In the genomic region with DNA sequence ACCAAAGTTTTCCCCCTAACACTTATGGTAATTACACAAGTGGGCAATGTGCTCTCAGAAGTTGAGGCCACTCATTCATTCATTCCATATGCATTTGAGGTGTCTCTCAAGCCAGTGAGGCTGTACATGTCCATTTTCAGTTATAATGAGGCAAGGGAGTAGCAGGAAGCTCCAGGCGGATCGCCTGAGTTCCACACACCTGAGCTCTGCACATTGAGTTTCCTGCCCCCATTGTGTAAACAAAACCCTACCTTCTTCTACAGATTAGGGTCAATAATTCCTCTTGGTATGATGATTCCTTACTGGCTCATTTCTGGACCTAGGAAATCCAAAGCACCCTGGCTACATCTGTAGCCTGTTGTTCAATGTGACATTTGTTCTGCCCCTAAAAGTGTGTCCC, we compare ENCODE assay signal across 28 cellular contexts.
DNase-seq lines count a peak whose midpoint lies in the region; ATAC-seq, FAIRE-seq and TF ChIP-seq lines count a peak whose summit lies in the region.
"Had no signal": no experiment of that assay in that cellular context is flagged by ENCODE, and none has a peak within 500 bp of the region (broad histone marks: within the 10 kb centered on the region; RNA-seq: fewer than 3 reads in every experiment).

No MANE protein-coding gene starts in this region.

- intact Hi-C loops in colonic mucosa (cut with DNase I) (no loop called here), mucosa of descending colon (cut with DNase I, micrococcal nuclease) (no loop called here), Calu3 (cut with micrococcal nuclease; ENCODE audit: unreplicated experiment) (no loop called here)

- CTCF ChIA-PET in Calu3 (lab: Charles Lee) = no interaction called here

- H3K4me3 ChIP-seq in colonic mucosa = no peak overlapping the region
- no peak overlapping the region for H3K4me3 ChIP-seq in mucosa of descending colon
- no peak overlapping the region for H3K4me3 ChIP-seq in small intestine (ENCODE audit: low read depth in 1 of 2, low read length in 2 of 2)
- H3K4me3 ChIP-seq: BLaER1, GM12878 had no signal

- no peaks in the 10 kb centered on the region for H3K9me3 ChIP-seq in colonic mucosa
- H3K9me3 ChIP-seq in mucosa of descending colon = no peaks in the 10 kb centered on the region
- H3K9me3 ChIP-seq in small intestine (ENCODE audit: control insufficient read depth, low read depth) = no peaks in the 10 kb centered on the region
- H3K9me3 ChIP-seq: BE2C, BLaER1, Caco-2 had no signal

- FAIRE-seq in small intestine (lab: Jason Lieb, UNC) = no peak
- FAIRE-seq: A204.1, GM12878, GM12892, GM18507 had no signal

- BruUV-seq in Calu3 (replicated peaks; lab: Mats Ljungman, UMichigan) = no TSS peak

- WGBS in small intestine, 3 donors = 23 to 60% (median 47%) methylated on average over 2 of the region's 2 CpGs

- no peak overlapping the region for H3K27ac Mint-ChIP-seq in Calu3 (ENCODE audit: unreplicated experiment)
- H3K27ac Mint-ChIP-seq: CD14-positive monocyte; CD4-positive, alpha-beta T cell; CD8-positive, alpha-beta T cell had no signal

- no peak overlapping the region for H3K4me3 Mint-ChIP-seq in Calu3 (ENCODE audit: low read depth, unreplicated experiment)
- H3K4me3 Mint-ChIP-seq: CD14-positive monocyte; CD4-positive, alpha-beta T cell; CD8-positive, alpha-beta T cell had no signal

- H3K36me3 ChIP-seq in colonic mucosa = no peaks in the 10 kb centered on the region
- no peaks in the 10 kb centered on the region for H3K36me3 ChIP-seq in mucosa of descending colon (ENCODE audit: low read depth)
- H3K36me3 ChIP-seq in small intestine (ENCODE audit: control insufficient read depth in 2 of 2, insufficient read depth in 2 of 2, low read length in 2 of 2) = no peaks in the 10 kb centered on the region
- H3K36me3 ChIP-seq: BE2C, BLaER1 had no signal

- no peaks in the 10 kb centered on the region for H3K36me3 Mint-ChIP-seq in Calu3 (ENCODE audit: insufficient read depth, unreplicated experiment)
- H3K36me3 Mint-ChIP-seq: CD14-positive monocyte; CD8-positive, alpha-beta T cell had no signal

- H3K27me3 ChIP-seq in colonic mucosa (no peaks in the 10 kb centered on the region), small intestine (ENCODE audit: control insufficient read depth in 2 of 2, insufficient read depth in 2 of 2, low read length in 2 of 2) (no peaks in the 10 kb centered on the region)
- H3K27me3 ChIP-seq: BE2C, BLaER1 had no signal

- peaks cover 16% of the 10 kb centered on the region for H3K9me3 Mint-ChIP-seq in Calu3 (ENCODE audit: low read depth, unreplicated experiment)
- H3K9me3 Mint-ChIP-seq: CD8-positive, alpha-beta T cell had no signal

- no peak for TF ChIP-seq CTCF in colonic mucosa (IDR thresholded peaks at IDR 0.05)
- no peak for TF ChIP-seq CTCF in mucosa of descending colon (IDR thresholded peaks at IDR 0.05)
- TF ChIP-seq CTCF in Calu3 (IDR thresholded peaks at IDR 0.05; ENCODE audit: unreplicated experiment) = no peak

- no peak overlapping the region for H3K9ac ChIP-seq in colonic mucosa (ENCODE audit: low read depth in 2 of 2, low read length in 2 of 2)
- H3K9ac ChIP-seq: BLaER1 had no signal

- no peaks in the 10 kb centered on the region for H3K4me1 Mint-ChIP-seq in Calu3 (ENCODE audit: low read depth, unreplicated experiment)
- H3K4me1 Mint-ChIP-seq: CD14-positive monocyte had no signal

- DNase-seq in HT-29 (ENCODE audit: low spot score) (peak; percentile 12), colonic mucosa (peak; percentile 40), mucosa of descending colon (peak; percentile 47 to 62 (median 51)), small intestine (peak; percentile 78), Calu3 (no peak), NCI-H128 (lab: John Stamatoyannopoulos, UW; ENCODE audit: unreplicated experiment) (no peak), SIG-M5 treated with dmso at 0.1 percent for 504 hours (lab: John Stamatoyannopoulos, UW; ENCODE audit: unreplicated experiment) (no peak), CD1c-positive myeloid dendritic cell (ENCODE audit: extremely low spot score) (no peak)
- DNase-seq: 8988T; ACHN; BE2C; C1 segment of cervical spinal cord; Caco-2; CD4-positive, alpha-beta T cell; CD8-positive, alpha-beta T cell; DMS 273 treated with DMSO at 0.1 percent for 48 hours; DMS153; DMS53; DMS79; DND-41; EL; GDM1 had no signal

- H3K4me1 ChIP-seq in colonic mucosa = no peaks in the 10 kb centered on the region
- H3K4me1 ChIP-seq in mucosa of descending colon (ENCODE audit: low read depth) = no peaks in the 10 kb centered on the region
- no peaks in the 10 kb centered on the region for H3K4me1 ChIP-seq in small intestine (ENCODE audit: control insufficient read depth in 2 of 2, insufficient read depth in 1 of 2, low read depth in 1 of 2, low read length in 1 of 2)
- H3K4me1 ChIP-seq: BE2C, BLaER1, Caco-2 had no signal

- no peaks in the 10 kb centered on the region for H3K27me3 Mint-ChIP-seq in Calu3 (ENCODE audit: unreplicated experiment)

- H3K27ac ChIP-seq in colonic mucosa = no peak overlapping the region
- H3K27ac ChIP-seq in small intestine (ENCODE audit: low read depth in 1 of 2, low read length in 1 of 2) = no peak overlapping the region
- H3K27ac ChIP-seq: BLaER1 had no signal

- peak; percentile 96 for ATAC-seq in mucosa of descending colon
- ATAC-seq: CD8-positive, alpha-beta T cell; GM12878 had no signal

Comparison
In these comparisons a context has a peak if more than half of its experiments do, and no peak if none do; other contexts are left out.
1. DNase-seq: peak in HT-29 (single experiment), colonic mucosa (single experiment), mucosa of descending colon (3 of 3) and small intestine (single experiment); none in Calu3 (single experiment), NCI-H128 (single experiment), SIG-M5 treated with dmso at 0.1 percent for 504 hours (single experiment) and CD1c-positive myeloid dendritic cell (single experiment).